8 cellular contexts compared by ENCODE assay signal in the genomic region with DNA sequence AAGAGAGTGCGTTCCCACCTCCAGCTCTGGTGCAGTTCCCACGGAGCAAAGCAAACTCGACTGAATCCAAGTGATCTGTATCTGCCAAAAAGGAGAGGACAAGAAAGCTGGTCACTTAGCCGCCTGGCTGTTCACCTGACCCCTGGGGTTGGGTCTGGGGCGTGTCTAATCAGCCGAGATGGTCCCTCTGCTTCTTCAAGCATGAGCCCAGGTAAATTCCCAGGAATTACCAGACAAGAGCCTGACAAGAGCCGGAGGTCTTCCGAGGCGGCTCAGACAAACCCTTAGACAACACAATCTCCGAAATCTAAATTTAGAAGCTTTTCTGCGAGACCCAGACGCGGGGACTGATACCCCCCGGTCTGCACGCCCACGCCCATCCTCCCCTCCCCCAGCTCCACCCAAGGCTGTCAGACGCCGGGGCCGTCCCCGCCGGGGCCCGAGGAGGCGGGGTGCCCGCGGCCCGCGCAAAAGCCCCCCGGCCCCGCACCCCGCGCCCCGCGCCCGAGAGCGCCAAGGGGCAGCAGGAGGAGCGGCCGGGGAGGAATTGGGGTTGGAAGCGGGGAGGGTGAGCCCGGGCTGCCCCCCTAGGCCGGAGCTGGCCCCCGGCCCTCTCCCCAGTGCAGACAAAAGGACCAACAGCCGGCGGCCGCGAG. TPM values are rescaled to one million over a fixed set of nuclear protein-coding genes. Genes with fewer than 3 reads are reported as not detected.
A peak's percentile ranks its signal among the peaks of the same experiment; 100 is the strongest.
DNase-seq lines count a peak whose midpoint lies in the region; ATAC-seq and TF ChIP-seq lines count a peak whose summit lies in the region.

No MANE protein-coding gene starts in this region.

- H3K4me3 Mint-ChIP-seq in progenitor cell of endocrine pancreas (ENCODE audit: low read depth), result peak overlapping the region; percentile 87

- no peaks in the 10 kb centered on the region for H3K9me3 Mint-ChIP-seq in progenitor cell of endocrine pancreas (ENCODE audit: low read depth)

- CTCF ChIA-PET in RWPE1 (lab: Yijun Ruan, JAX), result interaction anchor here (0.7 to 2.4 kb wide), 11 partner anchors 10 to 78 kb away, joined by 3 to 23 read pairs (median 4); partner anchors contain the start of genes ATXN1L and IST1

- no peaks in the 10 kb centered on the region for H3K27me3 ChIP-seq in heart right ventricle

- H3K36me3 Mint-ChIP-seq in progenitor cell of endocrine pancreas (ENCODE audit: insufficient read depth), result peaks cover 17% of the 10 kb centered on the region

- peaks cover 0 to 34% (median 0%) of the 10 kb centered on the region in 9 donors for H3K36me3 ChIP-seq in heart right ventricle

- peak overlapping the region; percentile 71 to 99 (median 95) for H3K4me3 ChIP-seq in heart right ventricle

- TF ChIP-seq CTCF in RWPE1 (conservative IDR thresholded peaks at IDR 0.05; ENCODE audit: low read depth), result no peak
- TF ChIP-seq CTCF in heart right ventricle (IDR thresholded peaks at IDR 0.05), result peak in 2 of 9 donors; percentile 43 to 59
- no peak for TF ChIP-seq CTCF in progenitor cell of endocrine pancreas (IDR thresholded peaks at IDR 0.05; ENCODE audit: unreplicated experiment)

- peak overlapping the region; percentile 82 for H3K27ac ChIP-seq in RWPE1
- peak overlapping the region; percentile 87 to 94 (median 92) for H3K27ac ChIP-seq in heart right ventricle

- intact Hi-C loops in heart right ventricle (cut with DNase I), result loop anchor here in 9 of 10 donors (1.0 to 10.0 kb wide), 9 partner anchors 36 to 211 kb away; partner anchors contain the start of genes AP1G1 (in 3 of the 9), ATXN1L (in 1 of the 9), DHX38 (in 1 of the 9) and TXNL4B (in 1 of the 9)

- peak; percentile 41 for ATAC-seq in HG03039 (IDR thresholded peaks at IDR 0.05; ENCODE audit: unreplicated experiment)
- ATAC-seq in heart right ventricle, result peak; percentile 46 to 69 (median 61)
- ATAC-seq in HG03097 (IDR thresholded peaks at IDR 0.05; ENCODE audit: low FRiP score, unreplicated experiment), result no peak

- H3K27me3 Mint-ChIP-seq in progenitor cell of endocrine pancreas, result no peaks in the 10 kb centered on the region

- peaks cover 0 to 47% (median 18%) of the 10 kb centered on the region in 9 donors for H3K4me1 ChIP-seq in heart right ventricle

- POLR2A ChIA-PET in RWPE1 (lab: Yijun Ruan, JAX; ENCODE audit: low non-redundant PET), result interaction anchor here (0.6 kb wide), 2 partner anchors 28 to 153 kb away, joined by 3 read pairs; no protein-coding TSS in a partner anchor

- peaks cover 13% of the 10 kb centered on the region for H3K4me1 Mint-ChIP-seq in progenitor cell of endocrine pancreas (ENCODE audit: low read depth)

- no peaks in the 10 kb centered on the region for H3K9me3 ChIP-seq in heart right ventricle

- DNase-seq in DMS 273 (lab: John Stamatoyannopoulos, UW; ENCODE audit: unreplicated experiment) (peak; percentile 67), DMS 273 treated with DMSO at 0.1 percent for 48 hours (lab: John Stamatoyannopoulos, UW) (no peak), RWPE1 (ENCODE audit: low spot score) (peak; percentile 36), heart right ventricle (peak in 1 of 2 donors; percentile 46), progenitor cell of endocrine pancreas (ENCODE audit: low spot score, unreplicated experiment) (peak; percentile 52)
- DNase-seq in activated naive CD4-positive, alpha-beta T cell treated with anti-CD3 and anti-CD28 coated beads, Interleukin-2, amount 50 U/mL, for 16 hours, result peak; percentile 62

- H3K27ac Mint-ChIP-seq in progenitor cell of endocrine pancreas, result peak overlapping the region; percentile 92

- WGBS in heart right ventricle, 2 donors, result 1% methylated on average over 27 to 45 of the region's 45 CpGs

RNA-seq across cellular contexts. Expression of gene ZNF821, which starts 0.7 kb away (rescaled TPM):
- 1 to 10 TPM; 2.2 to 7.8 (median 3.5) TPM for total RNA-seq in heart right ventricle
- polyA plus RNA-seq in heart right ventricle, result 1 to 10 TPM; 3.5 to 3.6 TPM
- 32.3 and 32.6 TPM in 2 replicates for total RNA-seq in progenitor cell of endocrine pancreas

RNA-seq across cellular contexts. Expression of gene IST1, which starts 12.0 kb away (rescaled TPM):
- 100 to 1,000 TPM in 7 of 10 donors, 10 to 100 TPM in 3; 89.1 to 140 (median 108) TPM for total RNA-seq in heart right ventricle
- 10 to 100 TPM; 80.6 to 92.1 TPM for polyA plus RNA-seq in heart right ventricle
- total RNA-seq in progenitor cell of endocrine pancreas, result 280 and 304 TPM in 2 replicates

RNA-seq across cellular contexts. Expression of gene ATXN1L, which starts 37.5 kb away (rescaled TPM):
- total RNA-seq in heart right ventricle (10 to 100 TPM; 13.9 to 24.2 (median 19.1) TPM), progenitor cell of endocrine pancreas (28.5 and 28.6 TPM in 2 replicates)
- polyA plus RNA-seq in heart right ventricle, result 1 to 10 TPM; 6.0 to 6.7 TPM
